In genomic region chrX:56736219-56736618, GRCh38 we compare ENCODE assay signal across 31 cellular contexts.
"Had no signal": no experiment of that assay in that cellular context is flagged by ENCODE, and none has a peak within 500 bp of the region (broad histone marks: within the 10 kb centered on the region; RNA-seq: fewer than 3 reads in every experiment).

No MANE protein-coding gene starts in this region.

- H3K4me3 ChIP-seq: adrenal gland, ascending aorta, body of pancreas, breast epithelium, cardiac muscle cell had no signal

- H3K27ac ChIP-seq: adrenal gland, ascending aorta, body of pancreas, brain microvascular endothelial cell, breast epithelium, cardiac muscle cell had no signal

- H3K9me3 ChIP-seq: adrenal gland, ascending aorta, body of pancreas, breast epithelium had no signal

- H3K27me3 ChIP-seq: adrenal gland, ascending aorta, body of pancreas, brain microvascular endothelial cell, cardiac muscle cell had no signal

- H3K36me3 ChIP-seq: adrenal gland, ascending aorta, brain microvascular endothelial cell, breast epithelium had no signal

- DNase-seq: activated effector memory CD4-positive, alpha-beta T cell treated with anti-CD3 and anti-CD28 coated beads, Interleukin-2, amount 50 U/mL, for 16 hours; activated effector memory CD4-positive, alpha-beta T cell treated with Interleukin-2 at 50 U/mL for 16 hours; activated gamma-delta T cell; activated gamma-delta T cell treated with Interleukin-2 at 50 U/mL for 16 hours; activated naive CD4-positive, alpha-beta T cell; activated naive CD4-positive, alpha-beta T cell treated with anti-CD3 and anti-CD28 coated beads for 36 hours; activated naive CD4-positive, alpha-beta T cell treated with anti-CD3 and anti-CD28 coated beads, Interleukin-2, amount 10 ng/mL, durations not matched to agents 7 days and 5 days; activated naive CD4-positive, alpha-beta T cell treated with anti-CD3 and anti-CD28 coated beads, Interleukin-2, amount 50 U/mL, for 16 hours; activated naive CD4-positive, alpha-beta T cell treated with Interleukin-2 at 50 U/mL for 16 hours; activated naive CD8-positive, alpha-beta T cell treated with anti-CD3 and anti-CD28 coated beads for 36 hours; activated naive CD8-positive, alpha-beta T cell treated with anti-CD3 and anti-CD28 coated beads, Interleukin-2, amount 10 ng/mL, durations not matched to agents 7 days and 5 days; activated naive CD8-positive, alpha-beta T cell treated with anti-CD3 and anti-CD28 coated beads, Interleukin-2, amount 50 U/mL, for 24 hours; activated T-cell treated with anti-CD3 and anti-CD28 coated beads for 4 hours; activated T-cell treated with anti-CD3 and anti-CD28 coated beads, Interleukin-2, amount 50 U/mL, for 1 hour; activated T-cell treated with anti-CD3 and anti-CD28 coated beads, Interleukin-2, amount 50 U/mL, for 24 hours; activated T-cell treated with anti-CD3 and anti-CD28 coated beads, Interleukin-2, amount 50 U/mL, for 4 hours; activated T-cell treated with anti-CD3 and anti-CD28 coated beads, Interleukin-2, amount 50 U/mL, for 48 hours; activated T-cell treated with anti-CD3 and anti-CD28 coated beads, Interleukin-2, amount 50 U/mL, for 72 hours; adrenal gland; amniotic stem cell; amygdala; anterior cingulate cortex; aorta; body of pancreas; brain microvascular endothelial cell; caudate nucleus; central memory CD4-positive, alpha-beta T cell; cerebellar nuclear complex had no signal

- H3K4me1 ChIP-seq: ascending aorta, breast epithelium had no signal
